In genomic region chr3:127823590-127823857, GRCh38 we compare ENCODE assay signal across 9 cellular contexts. TPM values are rescaled to one million over a fixed set of nuclear protein-coding genes. Genes with fewer than 3 reads are reported as not detected.
A peak's percentile ranks its signal among the peaks of the same experiment; 100 is the strongest.
DNase-seq lines count a peak whose midpoint lies in the region; ATAC-seq and TF ChIP-seq lines count a peak whose summit lies in the region.
"Had no signal": no experiment of that assay in that cellular context is flagged by ENCODE, and none has a peak within 500 bp of the region (broad histone marks: within the 10 kb centered on the region; RNA-seq: fewer than 3 reads in every experiment).

No MANE protein-coding gene starts in this region.

- no peak for ATAC-seq in gastroesophageal sphincter
- ATAC-seq in HG03135 (IDR thresholded peaks at IDR 0.05; ENCODE audit: unreplicated experiment): no peak
- ATAC-seq in HG03097 (IDR thresholded peaks at IDR 0.05; ENCODE audit: low FRiP score, unreplicated experiment): no peak

- TF ChIP-seq POLR2A in gastroesophageal sphincter (IDR thresholded peaks at IDR 0.05) (no peak), spleen (IDR thresholded peaks at IDR 0.05) (no peak)

- intact Hi-C loops in spleen (cut with DNase I; ENCODE audit: low total_unique reads): loop anchor here (10.0 kb wide), 1 partner anchor 129 kb away; no protein-coding TSS in a partner anchor

- H3K27ac ChIP-seq in GM23248: no peak overlapping the region
- no peak overlapping the region for H3K27ac ChIP-seq in WERI-Rb-1
- H3K27ac ChIP-seq in gastroesophageal sphincter: peak overlapping the region in 3 of 4 donors; percentile 89 to 94 (median 89)
- peak overlapping the region in 2 of 8 donors; percentile 83 to 86 for H3K27ac ChIP-seq in spleen
- no peak overlapping the region for H3K27ac ChIP-seq in caudate nucleus (ENCODE audit: low read depth, low read length)

- no peak for TF ChIP-seq EP300 in gastroesophageal sphincter (IDR thresholded peaks at IDR 0.05)

- H3K9me3 ChIP-seq in GM23248 (ENCODE audit: low read depth) (no peaks in the 10 kb centered on the region), WERI-Rb-1 (ENCODE audit: severe bottlenecking) (peaks cover 6% of the 10 kb centered on the region), gastroesophageal sphincter (peaks cover 0 to 7% (median 0%) of the 10 kb centered on the region in 3 donors), spleen (peaks cover 0 to 17% (median 12%) of the 10 kb centered on the region in 8 donors)

- no peaks in the 10 kb centered on the region for H3K27me3 ChIP-seq in GM23248 (replicated peaks; ENCODE audit: insufficient read depth)
- no peaks in the 10 kb centered on the region for H3K27me3 ChIP-seq in WERI-Rb-1 (ENCODE audit: insufficient read depth, low read depth, severe bottlenecking)
- no peaks in the 10 kb centered on the region for H3K27me3 ChIP-seq in gastroesophageal sphincter
- H3K27me3 ChIP-seq in spleen (replicated peaks in 1 of 7): peaks cover 0 to 33% (median 8%) of the 10 kb centered on the region in 7 donors

- H3K36me3 ChIP-seq in GM23248 (ENCODE audit: low read depth) (no peaks in the 10 kb centered on the region), WERI-Rb-1 (no peaks in the 10 kb centered on the region), gastroesophageal sphincter (peaks cover 0 to 5% of the 10 kb centered on the region in 2 donors), spleen (peaks cover 0 to 7% (median 0%) of the 10 kb centered on the region in 6 donors)

- in situ Hi-C loops in GM23248 (cut with MboI): no loop called here

- WGBS in GM23248 (ENCODE audit: low coverage in 1 of 2, low lambda C conversion rate in 2 of 2, missing lambda C conversion rate in 2 of 2), 2 experiments: 52 to 54% methylated on average over 3 of the region's 3 CpGs
- no CpG with 5 or more reads among the region's 3 CpGs for WGBS in gastroesophageal sphincter (ENCODE audit: low coverage in 1 of 2), 2 donors
- WGBS in spleen, 5 donors: 51 to 74% (median 57%) methylated on average over 2 to 3 of the region's 3 CpGs

- peaks cover 33% of the 10 kb centered on the region for H3K79me2 ChIP-seq in GM23248 (ENCODE audit: insufficient read depth)

- H3K9me2 ChIP-seq in GM23248 (ENCODE audit: insufficient read depth): no peaks in the 10 kb centered on the region

- peaks cover 25% of the 10 kb centered on the region for H3K4me1 ChIP-seq in GM23248 (ENCODE audit: insufficient read depth)
- H3K4me1 ChIP-seq in gastroesophageal sphincter: peaks cover 3 to 46% (median 12%) of the 10 kb centered on the region in 3 donors
- H3K4me1 ChIP-seq in spleen: peaks cover 0 to 49% (median 35%) of the 10 kb centered on the region in 6 donors

- TF ChIP-seq CTCF in WERI-Rb-1 (IDR thresholded peaks at IDR 0.05; ENCODE audit: low read depth, low read length) (no peak), gastroesophageal sphincter (IDR thresholded peaks at IDR 0.05) (no peak), spleen (IDR thresholded peaks at IDR 0.05 in 8 of 11, conservative IDR thresholded peaks at IDR 0.05 in 3 of 11) (no peak)

- peak overlapping the region; percentile 21 for H3K4me2 ChIP-seq in GM23248 (ENCODE audit: unreplicated experiment)

- H3K4me3 ChIP-seq in GM23248 (peak overlapping the region; percentile 56), WERI-Rb-1 (ENCODE audit: low read depth, low read length) (peak overlapping the region; percentile 24), gastroesophageal sphincter (peak overlapping the region; percentile 86 to 92), spleen (peak overlapping the region in 7 of 8 donors; percentile 71 to 93 (median 81))

- peaks cover 37% of the 10 kb centered on the region for H3F3A ChIP-seq in GM23248 (ENCODE audit: insufficient read depth)

- no peak for DNase-seq in GM23248
- no peak for DNase-seq in WERI-Rb-1
- DNase-seq in spleen: no peak
- no peak for DNase-seq in UCSD-AML1 (lab: John Stamatoyannopoulos, UW; ENCODE audit: unreplicated experiment)
- no peak for DNase-seq in caudate nucleus (lab: John Stamatoyannopoulos, UW)
- DNase-seq: NCI-H1105 had no signal

- peak overlapping the region; percentile 86 for H3K9ac ChIP-seq in GM23248

- H2AFZ ChIP-seq in GM23248: peak overlapping the region; percentile 74

- no peaks in the 10 kb centered on the region for H4K20me1 ChIP-seq in GM23248 (ENCODE audit: insufficient read depth)

RNA-seq across cellular contexts. Expression of gene MGLL, which starts 1.2 kb away (rescaled TPM):
- total RNA-seq in GM23248 (2014; rRNA removed; shearing (Covaris generic)): 58.7 and 59.2 TPM in 2 replicates
- polyA plus RNA-seq in GM23248 (2016; fragmentation: Nextera tagmentation; extraction: Ambion mirVana): 184 and 194 TPM in 2 replicates
- 100 to 1,000 TPM in 1 of 4 donors, 10 to 100 TPM in 3; 39.2 to 171 (median 55.8) TPM for total RNA-seq in gastroesophageal sphincter
- 100 to 1,000 TPM in 3 of 7 donors, 10 to 100 TPM in 4; 47.6 to 134 (median 85.9) TPM for total RNA-seq in spleen
- polyA plus RNA-seq in spleen: 10 to 100 TPM; 11.0 to 47.2 (median 15.8) TPM

Comparison
In these comparisons a context has a peak if more than half of its experiments do, and no peak if none do; other contexts are left out.
1. H3K27ac ChIP-seq: peak in gastroesophageal sphincter (3 of 4); none in GM23248 (single experiment), WERI-Rb-1 (single experiment) and caudate nucleus (single experiment).
2. H3K4me3 ChIP-seq: peak in every context shown above with its lines; median percentile 89 in gastroesophageal sphincter; 81 in spleen; 56 in GM23248; 24 in WERI-Rb-1.